Comparison of ENCODE assay signal across 12 cellular contexts in the genomic region with DNA sequence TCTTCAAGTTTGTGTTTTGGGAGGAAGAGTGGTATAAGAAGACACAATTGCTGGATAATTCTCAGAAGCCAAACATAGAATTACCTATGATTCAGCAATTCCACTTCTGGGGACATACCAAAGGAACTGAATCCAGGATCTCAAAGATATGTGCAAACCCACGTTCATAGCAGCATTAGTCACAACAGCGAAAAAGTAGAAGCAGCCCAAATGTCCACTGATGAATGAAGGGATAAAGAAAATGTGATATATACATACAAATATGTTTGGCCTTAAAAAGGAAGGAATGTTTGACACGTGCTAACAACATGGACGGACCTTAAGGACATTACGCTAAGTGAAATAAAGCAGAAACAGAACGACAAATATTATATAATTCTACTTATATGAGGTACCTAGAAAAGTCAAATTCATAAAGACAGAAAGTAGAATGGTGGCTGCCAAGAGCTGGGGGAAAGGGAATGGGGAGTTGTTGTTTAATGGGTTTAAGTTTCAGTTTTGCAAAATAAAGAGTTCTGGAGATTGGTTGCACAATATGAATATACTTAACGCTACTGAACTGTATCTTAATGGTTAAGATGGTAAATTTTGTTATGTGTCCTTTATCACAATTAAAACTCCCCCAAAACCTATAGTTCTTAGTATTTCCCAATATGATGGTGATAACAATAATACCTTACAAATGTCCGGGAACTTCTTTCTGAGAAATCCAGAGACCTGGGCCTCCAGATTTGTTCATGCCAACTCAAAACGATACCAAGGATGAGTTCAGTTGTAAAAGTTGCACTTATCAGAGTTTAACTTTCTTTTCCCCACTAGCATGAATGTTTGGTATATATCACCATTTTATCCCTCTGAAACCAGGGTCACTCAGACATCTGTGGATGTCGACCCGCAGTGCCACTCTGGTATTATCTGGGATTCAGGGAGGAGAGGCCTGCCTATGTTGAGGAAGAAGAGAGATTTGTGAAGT. TPM values are rescaled to one million over a fixed set of nuclear protein-coding genes. Genes with fewer than 3 reads are reported as not detected.
DNase-seq lines count a peak whose midpoint lies in the region; FAIRE-seq and TF ChIP-seq lines count a peak whose summit lies in the region.
"Had no signal": no experiment of that assay in that cellular context is flagged by ENCODE, and none has a peak within 500 bp of the region (broad histone marks: within the 10 kb centered on the region; RNA-seq: fewer than 3 reads in every experiment).

No MANE protein-coding gene starts in this region.

- in situ Hi-C loops in HAP-1 (cut with MboI; ENCODE audit: low sequenced_read_pairs), result no loop called here

- no peaks in the 10 kb centered on the region for H3K9me3 Mint-ChIP-seq in activated naive CD8-positive, alpha-beta T cell (ENCODE audit: low read depth)

- peaks cover 86% of the 10 kb centered on the region for H3K4me1 Mint-ChIP-seq in activated naive CD8-positive, alpha-beta T cell (ENCODE audit: low read depth)

- no peak overlapping the region for H3K4me2 ChIP-seq in PC-9

- peaks cover 76% of the 10 kb centered on the region for H3K4me1 ChIP-seq in mononuclear cell (ENCODE audit: insufficient read depth, low read length)
- no peaks in the 10 kb centered on the region for H3K4me1 ChIP-seq in PC-9 (replicated peaks; ENCODE audit: insufficient read depth)
- no peaks in the 10 kb centered on the region for H3K4me1 ChIP-seq in HAP-1

- H3K9me2 ChIP-seq in PC-9 (ENCODE audit: insufficient read depth), result no peaks in the 10 kb centered on the region

- H3K36me3 ChIP-seq in PC-9 (ENCODE audit: low read depth) (no peaks in the 10 kb centered on the region), HAP-1 (replicated peaks) (no peaks in the 10 kb centered on the region)
- H3K36me3 ChIP-seq: cardiac muscle cell, thyroid gland had no signal

- peak overlapping the region; percentile 99 for H3K27ac Mint-ChIP-seq in activated naive CD8-positive, alpha-beta T cell

- no peak overlapping the region for H2AFZ ChIP-seq in PC-9

- no peaks in the 10 kb centered on the region for H3F3A ChIP-seq in PC-9 (ENCODE audit: insufficient read depth, low read depth)

- no TSS peak for BruUV-seq in PC-9 (replicated peaks; lab: Mats Ljungman, UMichigan)

- H3K27ac ChIP-seq in PC-9, result no peak overlapping the region
- H3K27ac ChIP-seq: cardiac muscle cell, thyroid gland had no signal

- H3K9me3 ChIP-seq in mononuclear cell (ENCODE audit: low read depth, low read length), result no peaks in the 10 kb centered on the region
- H3K9me3 ChIP-seq in PC-9 (ENCODE audit: insufficient read depth, low read depth), result no peaks in the 10 kb centered on the region
- H3K9me3 ChIP-seq in HAP-1, result no peaks in the 10 kb centered on the region
- H3K9me3 ChIP-seq: thyroid gland had no signal

- FAIRE-seq in H54 (lab: Jason Lieb, UNC), result peak; percentile 72

- intact Hi-C loops in PC-9 (cut with micrococcal nuclease; ENCODE audit: unreplicated experiment), result no loop called here

- no peaks in the 10 kb centered on the region for H3K79me2 ChIP-seq in PC-9 (ENCODE audit: low read depth)

- no peak for TF ChIP-seq POLR2A in H54 (IDR thresholded peaks at IDR 0.05; ENCODE audit: low read depth, low read length)

- H3K27me3 Mint-ChIP-seq in activated naive CD8-positive, alpha-beta T cell, result no peaks in the 10 kb centered on the region

- POLR2A ChIA-PET in PC-9 (lab: Charles Lee; ENCODE audit: unreplicated experiment), result no interaction called here

- H4K20me1 ChIP-seq in PC-9 (ENCODE audit: insufficient read depth), result no peaks in the 10 kb centered on the region

- peaks cover 26% of the 10 kb centered on the region for H3K36me3 Mint-ChIP-seq in activated naive CD8-positive, alpha-beta T cell

- H3K27me3 ChIP-seq in mononuclear cell (ENCODE audit: insufficient read depth, low read length) (no peaks in the 10 kb centered on the region), PC-9 (ENCODE audit: insufficient read depth, low read depth) (no peaks in the 10 kb centered on the region), HAP-1 (ENCODE audit: low read depth) (no peaks in the 10 kb centered on the region)
- H3K27me3 ChIP-seq: cardiac muscle cell, thyroid gland had no signal

- no peak for TF ChIP-seq CTCF in PC-9 (conservative IDR thresholded peaks at IDR 0.05)

- peak overlapping the region; percentile 95 for H3K4me3 Mint-ChIP-seq in activated naive CD8-positive, alpha-beta T cell

- DNase-seq in AG08396 (ENCODE audit: low spot score), result peak; percentile 38
- DNase-seq in H54 (ENCODE audit: insufficient read length, low spot score), result no peak
- no peak for DNase-seq in SW480 (ENCODE audit: low spot score)
- DNase-seq in PC-9, result no peak
- DNase-seq in hypothalamus (lab: John Stamatoyannopoulos, UW), result no peak
- no peak for DNase-seq in HAP-1 (ENCODE audit: low spot score in 2 of 2)
- DNase-seq: NCI-H226, T-helper 9 cell, thyroid gland had no signal

- peak overlapping the region; percentile 67 for H3K4me3 ChIP-seq in mononuclear cell (ENCODE audit: low read length)
- H3K4me3 ChIP-seq in PC-9, result no peak overlapping the region
- H3K4me3 ChIP-seq in HAP-1, result no peak overlapping the region
- H3K4me3 ChIP-seq: cardiac muscle cell, thyroid gland had no signal

- CTCF ChIA-PET in PC-9 (lab: Charles Lee), result no interaction called here

RNA-seq across cellular contexts. Expression of gene WIPF1, which starts 33.7 kb away (rescaled TPM):
- total RNA-seq in mononuclear cell, result 126 TPM
- total RNA-seq in PC-9 (2021), result 0.46 and 1.3 TPM in 2 replicates

Comparison
In these comparisons a context has a peak if more than half of its experiments do, and no peak if none do; other contexts are left out.
1. RNA of gene WIPF1, which starts 33.7 kb away (total RNA-seq): 126 TPM in mononuclear cell (single experiment); 0.46 to 1.3 TPM in PC-9; every median in the first group is over 10 times any median in the second.